Comparison of ENCODE assay signal across 19 cellular contexts in the genomic region with DNA sequence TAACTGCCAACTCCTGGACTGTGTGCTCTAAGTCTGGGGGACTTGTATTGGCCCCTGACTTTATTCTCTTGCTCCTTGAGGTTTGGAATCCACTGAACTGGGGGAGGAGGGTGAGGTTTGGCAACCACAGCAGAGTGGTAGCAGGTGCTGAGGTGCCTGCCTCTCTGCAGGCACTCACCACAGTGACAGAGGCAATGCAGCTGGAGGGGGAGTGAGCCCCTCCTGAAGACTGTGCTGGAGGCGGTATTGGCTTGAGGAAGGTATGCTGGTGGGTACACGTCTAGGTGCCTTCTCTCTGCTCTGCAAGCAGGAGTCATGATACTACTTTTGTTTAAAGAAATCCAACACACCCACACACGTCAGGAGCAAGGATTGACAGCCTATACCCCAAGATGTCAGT. TPM values are rescaled to one million over a fixed set of nuclear protein-coding genes. Genes with fewer than 3 reads are reported as not detected.
"Had no signal": no experiment of that assay in that cellular context is flagged by ENCODE, and none has a peak within 500 bp of the region (broad histone marks: within the 10 kb centered on the region; RNA-seq: fewer than 3 reads in every experiment).

No MANE protein-coding gene starts in this region.

- DNase-seq: activated CD4-positive, alpha-beta T cell treated with anti-CD3 and anti-CD28 coated beads for 1 hour; activated CD4-positive, alpha-beta T cell treated with anti-CD3 and anti-CD28 coated beads, Interleukin-2, amount 50 U/mL, for 4 hours; activated T-cell treated with anti-CD3 and anti-CD28 coated beads for 4 hours; body of pancreas; left colon; lower lobe of right lung; stimulated activated CD4-positive, alpha-beta T cell treated with anti-CD3 and anti-CD28 coated beads, Interleukin-12 subunit alpha, Interleukin-12 subunit beta, amount 100 ng/mL, for 4 hours; stimulated activated CD4-positive, alpha-beta T cell treated with anti-CD3 and anti-CD28 coated beads, Interleukin-1b, Interleukin-23, amount 100 ng/mL, for 48 hours; testis; upper lobe of right lung had no signal

- H3K4me1 ChIP-seq: body of pancreas, lower lobe of right lung, right atrium auricular region, testis, upper lobe of right lung had no signal

- H3K27ac Mint-ChIP-seq: activated naive CD8-positive, alpha-beta T cell; progenitor cell of endocrine pancreas; T-helper 1 cell treated with Interleukin-12 subunit alpha and Interleukin-12 subunit beta and Interleukin-4 antibody, amounts not matched to agents 30 μg/mL and 1 μg/mL, for 36 hours had no signal

- H3K4me3 Mint-ChIP-seq: activated naive CD8-positive, alpha-beta T cell; neural crest cell; T-helper 1 cell treated with Interleukin-12 subunit alpha and Interleukin-12 subunit beta and Interleukin-4 antibody, amounts not matched to agents 30 μg/mL and 1 μg/mL, for 36 hours had no signal

- H3K36me3 ChIP-seq: lower lobe of right lung, right atrium auricular region, upper lobe of right lung had no signal

- H3K9me3 ChIP-seq: body of pancreas, lower lobe of right lung, right atrium auricular region, testis, upper lobe of right lung had no signal

- H3K4me1 Mint-ChIP-seq: neural crest cell had no signal

- H3K4me3 ChIP-seq: body of pancreas, lower lobe of right lung, right atrium auricular region, testis, upper lobe of right lung had no signal

- ATAC-seq: body of pancreas, left colon, lower lobe of right lung, upper lobe of right lung had no signal

- H3K36me3 Mint-ChIP-seq: activated naive CD8-positive, alpha-beta T cell had no signal

- H3K27ac ChIP-seq: body of pancreas, lower lobe of right lung, right atrium auricular region, testis, upper lobe of right lung, VCaP had no signal

- H3K9me3 Mint-ChIP-seq: neural crest cell; T-helper 1 cell treated with Interleukin-12 subunit alpha and Interleukin-12 subunit beta and Interleukin-4 antibody, amounts not matched to agents 30 μg/mL and 1 μg/mL, for 36 hours had no signal

- H3K27me3 ChIP-seq: body of pancreas, right atrium auricular region, testis had no signal

RNA-seq across cellular contexts. Expression of a gene that starts 24.6 kb away (rescaled TPM):
- total RNA-seq: body of pancreas, cardiac septum, dermis microvascular lymphatic vessel endothelial cell, glomerular endothelial cell, left colon, neural crest cell, right atrium auricular region, upper lobe of right lung had no signal
